In the genomic region with DNA sequence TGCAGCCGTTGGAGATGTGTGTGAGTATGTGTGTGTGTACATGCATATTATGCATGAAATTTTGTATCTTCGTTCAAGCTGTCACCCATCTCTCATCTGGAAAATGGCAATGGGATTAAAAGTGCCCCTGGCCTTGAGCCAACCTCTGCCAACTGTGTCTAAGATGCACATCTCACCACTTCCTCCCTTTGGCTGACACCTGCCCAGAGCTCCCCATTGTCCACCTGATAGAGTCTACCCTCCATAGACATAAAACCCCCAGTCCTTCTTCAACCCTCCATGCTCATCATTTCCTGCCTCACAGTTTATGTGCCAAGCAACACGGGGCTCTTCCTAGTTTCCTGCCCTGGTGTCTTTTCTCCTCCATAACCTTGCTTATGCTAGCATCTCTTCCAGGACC, we compare ENCODE assay signal across 19 cellular contexts.
"Had no signal": no experiment of that assay in that cellular context is flagged by ENCODE, and none has a peak within 500 bp of the region (broad histone marks: within the 10 kb centered on the region; RNA-seq: fewer than 3 reads in every experiment).

No MANE protein-coding gene starts in this region.

- H3K27ac Mint-ChIP-seq: activated naive CD4-positive, alpha-beta T cell treated with anti-CD3 and anti-CD28 coated beads, Interleukin-2, amount 10 ng/mL, durations not matched to agents 7 days and 5 days; activated T-helper 2 cell treated with anti-CD3 and anti-CD28 coated beads, Interferon-gamma antibody, Interleukin-2, Interleukin-4, amounts not matched to agents 10 μg/mL and 5 μg/mL and 100 μg/mL, durations not matched to agents 14 hours and 24 hours and 36 hours; dendritic cell treated with granulocyte-macrophage colony-stimulating factor and Interleukin-4, amounts not matched to agents 40 ng/mL and 50 ng/mL, for 4 days; stimulated activated effector memory CD8-positive, alpha-beta T cell treated with anti-CD3 and anti-CD28 coated beads, Interleukin-12 subunit alpha, Interleukin-12 subunit beta, amount 100 ng/mL, for 72 hours had no signal

- H3K27ac ChIP-seq: ascending aorta, breast epithelium, foreskin keratinocyte, left ventricle myocardium inferior, parathyroid adenoma, thoracic aorta, upper lobe of right lung, WERI-Rb-1 had no signal

- DNase-seq: activated CD4-positive, alpha-beta T cell treated with anti-CD3 and anti-CD28 coated beads, Interleukin-2, amount 50 U/mL, for 48 hours; activated naive CD4-positive, alpha-beta T cell treated with anti-CD3 and anti-CD28 coated beads, Interleukin-2, amount 10 ng/mL, durations not matched to agents 7 days and 5 days; cerebellar nuclear complex; effector memory CD4-positive, alpha-beta T cell; foreskin keratinocyte; left ventricle myocardium inferior; mesenchymal stem cell; naive thymus-derived CD8-positive, alpha-beta T cell; stimulated activated CD4-positive, alpha-beta T cell treated with anti-CD3 and anti-CD28 coated beads, Interleukin-12 subunit alpha, Interleukin-12 subunit beta, amount 100 ng/mL, for 4 hours; stimulated activated CD4-positive, alpha-beta T cell treated with anti-CD3 and anti-CD28 coated beads, Interleukin-2, amount 100 ng/mL, for 24 hours; upper lobe of right lung; WERI-Rb-1 had no signal

- H3K4me3 ChIP-seq: ascending aorta, breast epithelium, left ventricle myocardium inferior, thoracic aorta, upper lobe of right lung had no signal

- H3K4me3 Mint-ChIP-seq: activated naive CD4-positive, alpha-beta T cell treated with anti-CD3 and anti-CD28 coated beads, Interleukin-2, amount 10 ng/mL, durations not matched to agents 7 days and 5 days; dendritic cell treated with granulocyte-macrophage colony-stimulating factor and Interleukin-4, amounts not matched to agents 40 ng/mL and 50 ng/mL, for 4 days; naive thymus-derived CD8-positive, alpha-beta T cell; stimulated activated effector memory CD8-positive, alpha-beta T cell treated with anti-CD3 and anti-CD28 coated beads, Interleukin-12 subunit alpha, Interleukin-12 subunit beta, amount 100 ng/mL, for 72 hours had no signal

- H3K4me1 Mint-ChIP-seq: activated naive CD4-positive, alpha-beta T cell treated with anti-CD3 and anti-CD28 coated beads, Interleukin-2, amount 10 ng/mL, durations not matched to agents 7 days and 5 days; stimulated activated effector memory CD8-positive, alpha-beta T cell treated with anti-CD3 and anti-CD28 coated beads, Interleukin-12 subunit alpha, Interleukin-12 subunit beta, amount 100 ng/mL, for 72 hours had no signal

- H3K36me3 Mint-ChIP-seq: activated naive CD4-positive, alpha-beta T cell treated with anti-CD3 and anti-CD28 coated beads, Interleukin-2, amount 10 ng/mL, durations not matched to agents 7 days and 5 days; naive thymus-derived CD8-positive, alpha-beta T cell; stimulated activated effector memory CD8-positive, alpha-beta T cell treated with anti-CD3 and anti-CD28 coated beads, Interleukin-12 subunit alpha, Interleukin-12 subunit beta, amount 100 ng/mL, for 72 hours had no signal

- H3K9me3 Mint-ChIP-seq: activated naive CD4-positive, alpha-beta T cell treated with anti-CD3 and anti-CD28 coated beads, Interleukin-2, amount 10 ng/mL, durations not matched to agents 7 days and 5 days; activated T-helper 2 cell treated with anti-CD3 and anti-CD28 coated beads, Interferon-gamma antibody, Interleukin-2, Interleukin-4, amounts not matched to agents 10 μg/mL and 5 μg/mL and 100 μg/mL, durations not matched to agents 14 hours and 24 hours and 36 hours; dendritic cell treated with granulocyte-macrophage colony-stimulating factor and Interleukin-4, amounts not matched to agents 40 ng/mL and 50 ng/mL, for 4 days had no signal

- H3K36me3 ChIP-seq: ascending aorta, breast epithelium, left ventricle myocardium inferior, thoracic aorta, upper lobe of right lung, WERI-Rb-1 had no signal

- H3K27me3 ChIP-seq: ascending aorta, breast epithelium, foreskin keratinocyte, upper lobe of right lung had no signal

- H3K4me1 ChIP-seq: breast epithelium, left ventricle myocardium inferior, parathyroid adenoma, upper lobe of right lung had no signal

- H3K9me3 ChIP-seq: ascending aorta, breast epithelium, thoracic aorta, upper lobe of right lung had no signal
